ENCODE assay signal across 9 cellular contexts in genomic region chr18:57959278-57959677, GRCh38.
A peak's percentile ranks its signal among the peaks of the same experiment; 100 is the strongest.
DNase-seq lines count a peak whose midpoint lies in the region; ATAC-seq and TF ChIP-seq lines count a peak whose summit lies in the region.
"Had no signal": no experiment of that assay in that cellular context is flagged by ENCODE, and none has a peak within 500 bp of the region (broad histone marks: within the 10 kb centered on the region; RNA-seq: fewer than 3 reads in every experiment).

No MANE protein-coding gene starts in this region.

- no peak overlapping the region for H2AFZ ChIP-seq in H9 (ENCODE audit: low read length)

- H2BK5ac ChIP-seq in H9 (ENCODE audit: insufficient read length, low read length) (no peak overlapping the region), mesendoderm (ENCODE audit: low read length) (no peak overlapping the region)

- H4K8ac ChIP-seq in H9 (replicated peaks; ENCODE audit: insufficient read length, low read depth, low read length) (no peak overlapping the region), mesendoderm (ENCODE audit: low read depth, low read length) (no peak overlapping the region)

- ATAC-seq in HG02610 (IDR thresholded peaks at IDR 0.05; ENCODE audit: unreplicated experiment) = no peak
- no peak for ATAC-seq in GM21381 (IDR thresholded peaks at IDR 0.05; ENCODE audit: unreplicated experiment)

- H3K27ac ChIP-seq in H9 (ENCODE audit: insufficient read length, low read depth, low read length) (no peak overlapping the region), mesendoderm (ENCODE audit: low read depth, low read length) (no peak overlapping the region)

- H2BK15ac ChIP-seq in H9 (ENCODE audit: low read depth, low read length) (no peak overlapping the region), mesendoderm (replicated peaks; ENCODE audit: low read depth) (no peak overlapping the region)

- H3K79me2 ChIP-seq in H9 (ENCODE audit: insufficient read depth, low read length) (no peaks in the 10 kb centered on the region), mesendoderm (ENCODE audit: control insufficient read depth, insufficient read depth, low read length) (no peaks in the 10 kb centered on the region)

- peaks cover 4 to 9% of the 10 kb centered on the region in 2 experiments for H3K4me1 Mint-ChIP-seq in H9

- H2BK20ac ChIP-seq in H9 (ENCODE audit: low read depth, low read length, poor library complexity, severe bottlenecking) = no peak overlapping the region

- no peaks in the 10 kb centered on the region for H3K9me3 ChIP-seq in H9 (ENCODE audit: control insufficient read depth, low read depth, low read length)

- H3K23me2 ChIP-seq in H9 (ENCODE audit: insufficient read length, low read depth, low read length, poor library complexity, severe bottlenecking) = no peaks in the 10 kb centered on the region

- H3K36me3 Mint-ChIP-seq in H9 (ENCODE audit: insufficient read depth in 1 of 3, low read depth in 3 of 3) = no peaks in the 10 kb centered on the region
- H3K36me3 Mint-ChIP-seq: IgD-negative memory B cell had no signal

- H3K9me3 Mint-ChIP-seq in H9 = no peaks in the 10 kb centered on the region
- H3K9me3 Mint-ChIP-seq: IgD-negative memory B cell had no signal

- H3K27ac Mint-ChIP-seq in H9 = no peak overlapping the region

- H3K56ac ChIP-seq in H9 (ENCODE audit: insufficient read length, low read depth, low read length) = no peak overlapping the region
- H3K56ac ChIP-seq in mesendoderm (ENCODE audit: low read length) = no peak overlapping the region

- H3K4me3 Mint-ChIP-seq in H9 = no peak overlapping the region

- H3K36me3 ChIP-seq in mesendoderm (ENCODE audit: control insufficient read depth, insufficient read depth, low read length) = no peaks in the 10 kb centered on the region

- no CpG with 5 or more reads among the region's 3 CpGs for WGBS in H9 (ENCODE audit: extremely low coverage, insufficient read length, low lambda C conversion rate)
- WGBS in mesendoderm (ENCODE audit: extremely low coverage, insufficient coverage, low lambda C conversion rate) = no CpG with 5 or more reads among the region's 3 CpGs

- H3K4me3 ChIP-seq in mesendoderm (ENCODE audit: low read length) = no peak overlapping the region

- no peak overlapping the region for H3K23ac ChIP-seq in H9 (ENCODE audit: insufficient read length, low read depth, low read length)
- no peak overlapping the region for H3K23ac ChIP-seq in mesendoderm (ENCODE audit: low read length)

- no peaks in the 10 kb centered on the region for H3K79me1 ChIP-seq in H9 (ENCODE audit: insufficient read depth, low read depth, low read length, poor library complexity, severe bottlenecking)
- H3K79me1 ChIP-seq in mesendoderm (ENCODE audit: low read length) = no peaks in the 10 kb centered on the region

- H3K27me3 Mint-ChIP-seq in H9 (ENCODE audit: low read depth) = peaks cover 3% of the 10 kb centered on the region; the same call in 1 of the 2 replicates

- H3K4me1 ChIP-seq in H9 (ENCODE audit: insufficient read depth, low read length) (no peaks in the 10 kb centered on the region; the same call in 1 of the 2 replicates), mesendoderm (ENCODE audit: control insufficient read depth, low read depth, low read length) (no peaks in the 10 kb centered on the region)

- H4K5ac ChIP-seq in H9 (ENCODE audit: insufficient read length, low read depth, low read length) (no peak overlapping the region), mesendoderm (ENCODE audit: low read length) (no peak overlapping the region)

- H3K27me3 ChIP-seq in H9 (ENCODE audit: insufficient read depth, low read length) = no peaks in the 10 kb centered on the region
- no peaks in the 10 kb centered on the region for H3K27me3 ChIP-seq in mesendoderm (ENCODE audit: insufficient read depth, low read length, poor library complexity)

- H3T11ph ChIP-seq in H9 (ENCODE audit: low read length) = no peak overlapping the region

- no peak overlapping the region for H4K91ac ChIP-seq in H9 (ENCODE audit: insufficient read length, low read depth, low read length)

- H4K20me1 ChIP-seq in H9 (ENCODE audit: control insufficient read depth, insufficient read depth, insufficient read length) = no peaks in the 10 kb centered on the region

- TF ChIP-seq CTCF in H9 (conservative IDR thresholded peaks at IDR 0.05) = peak; percentile 69

- H3K4ac ChIP-seq in H9 (ENCODE audit: low read depth, low read length) (no peak overlapping the region), mesendoderm (ENCODE audit: low read depth, low read length) (no peak overlapping the region)

- H3K4me2 ChIP-seq in H9 (ENCODE audit: insufficient read depth, insufficient read length, low read length) (no peak overlapping the region), mesendoderm (ENCODE audit: low read length) (no peak overlapping the region)

- H2BK120ac ChIP-seq in H9 (ENCODE audit: low read depth, low read length, poor library complexity, severe bottlenecking) (no peak overlapping the region), mesendoderm (ENCODE audit: low read depth, low read length) (no peak overlapping the region)

- H3K18ac ChIP-seq in H9 (ENCODE audit: insufficient read length, low read depth, low read length) (no peak overlapping the region), mesendoderm (ENCODE audit: low read length) (no peak overlapping the region)

- no peak overlapping the region for H2AK5ac ChIP-seq in H9 (ENCODE audit: insufficient read length, low read length)
- no peak overlapping the region for H2AK5ac ChIP-seq in mesendoderm (ENCODE audit: low read length)

- peak; percentile 83 for DNase-seq in D341Med (ENCODE audit: low spot score)
- DNase-seq in H9 = peak; percentile 46
- DNase-seq in NCI-H526 (lab: John Stamatoyannopoulos, UW) = peak; percentile 42 to 83
- peak; percentile 30 for DNase-seq in cerebellum (ENCODE audit: low spot score)
- peak; percentile 65 for DNase-seq in mesendoderm
- DNase-seq in activated CD4-positive, alpha-beta T cell treated with anti-CD3 and anti-CD28 coated beads, Interleukin-2, amount 50 U/mL, for 1 hour = no peak

- no peak overlapping the region for H3K14ac ChIP-seq in H9 (ENCODE audit: insufficient read depth, low read length)

- H3K9ac ChIP-seq in H9 (ENCODE audit: extremely low read depth, insufficient read length, low read length) (no peak overlapping the region), mesendoderm (ENCODE audit: low read length) (no peak overlapping the region)

- no peak overlapping the region for H2BK12ac ChIP-seq in H9 (ENCODE audit: insufficient read length, low read depth, low read length)
